22 cellular contexts compared by ENCODE assay signal in genomic region chr5:58493136-58493535, GRCh38. TPM values are rescaled to one million over a fixed set of nuclear protein-coding genes. Genes with fewer than 3 reads are reported as not detected.
DNase-seq lines count a peak whose midpoint lies in the region; ATAC-seq and TF ChIP-seq lines count a peak whose summit lies in the region.
"Had no signal": no experiment of that assay in that cellular context is flagged by ENCODE, and none has a peak within 500 bp of the region (broad histone marks: within the 10 kb centered on the region; RNA-seq: fewer than 3 reads in every experiment).

No MANE protein-coding gene starts in this region.

- no peak overlapping the region for H3K4ac ChIP-seq in neuronal stem cell (ENCODE audit: low read length)

- H2AFZ ChIP-seq in Karpas-422 (ENCODE audit: low read length) (no peak overlapping the region), SU-DHL-6 (ENCODE audit: low read depth, low read length, severe bottlenecking) (no peak overlapping the region), neuronal stem cell (ENCODE audit: low read length) (no peak overlapping the region)
- H2AFZ ChIP-seq: GM23338 had no signal

- H3F3A ChIP-seq in DOHH2 (ENCODE audit: control insufficient read depth, insufficient read depth) (peaks cover 2% of the 10 kb centered on the region), SU-DHL-6 (ENCODE audit: insufficient read depth) (no peaks in the 10 kb centered on the region)

- H2BK12ac ChIP-seq in neuronal stem cell (ENCODE audit: low read length): no peak overlapping the region

- H3K4me1 ChIP-seq in DOHH2 (ENCODE audit: control insufficient read depth, low read length) (peaks cover 34% of the 10 kb centered on the region), Karpas-422 (ENCODE audit: low read length) (peaks cover 36% of the 10 kb centered on the region), mononuclear cell (ENCODE audit: insufficient read depth, low read length) (peaks cover 36% of the 10 kb centered on the region), neuronal stem cell (ENCODE audit: control insufficient read depth in 2 of 2, insufficient read depth in 1 of 2, low read depth in 1 of 2, low read length in 2 of 2) (peaks cover 0 to 3% of the 10 kb centered on the region in 2 donors)

- H4K20me1 ChIP-seq in DOHH2 (ENCODE audit: control insufficient read depth, insufficient read depth, low read depth, low read length): no peaks in the 10 kb centered on the region
- no peaks in the 10 kb centered on the region for H4K20me1 ChIP-seq in Karpas-422 (ENCODE audit: insufficient read depth, low read depth, low read length)
- no peaks in the 10 kb centered on the region for H4K20me1 ChIP-seq in SU-DHL-6 (ENCODE audit: low read depth, low read length)

- H3K18ac ChIP-seq in neuronal stem cell (ENCODE audit: low read length): no peak overlapping the region

- H2BK15ac ChIP-seq in neuronal stem cell (ENCODE audit: low read length): no peak overlapping the region

- H2AK5ac ChIP-seq in neuronal stem cell (ENCODE audit: low read depth, low read length): no peak overlapping the region

- no peak for TF ChIP-seq CTCF in DOHH2 (IDR thresholded peaks at IDR 0.05; ENCODE audit: low read depth, low read length, poor library complexity, severe bottlenecking)
- no peak for TF ChIP-seq CTCF in SU-DHL-6 (IDR thresholded peaks at IDR 0.05; ENCODE audit: insufficient read depth, low read length, poor library complexity, severe bottlenecking)

- H3K4me2 ChIP-seq in DOHH2 (ENCODE audit: low read length): peak overlapping the region; percentile 68
- no peak overlapping the region for H3K4me2 ChIP-seq in Karpas-422 (ENCODE audit: low read depth, low read length, poor library complexity, severe bottlenecking)
- H3K4me2 ChIP-seq in SU-DHL-6 (ENCODE audit: low read depth, low read length, poor library complexity, severe bottlenecking): peak overlapping the region; percentile 91
- no peak overlapping the region for H3K4me2 ChIP-seq in neuronal stem cell (ENCODE audit: insufficient read depth, low read length, poor library complexity, severe bottlenecking)
- H3K4me2 ChIP-seq: GM23338, KMS-11 had no signal

- ATAC-seq in HG02642 (IDR thresholded peaks at IDR 0.05; ENCODE audit: poor library complexity, unreplicated experiment) (no peak), HG03378 (IDR thresholded peaks at IDR 0.05; ENCODE audit: unreplicated experiment) (no peak)
- ATAC-seq: GM12878, GM23338, Panc1 had no signal

- H3K36me3 ChIP-seq in DOHH2 (ENCODE audit: control insufficient read depth, low read length) (peaks cover 34% of the 10 kb centered on the region), Karpas-422 (ENCODE audit: insufficient read depth, low read length) (no peaks in the 10 kb centered on the region), SU-DHL-6 (ENCODE audit: low read length) (no peaks in the 10 kb centered on the region), neuronal stem cell (replicated peaks in 1 of 2; ENCODE audit: control insufficient read depth in 2 of 2, insufficient read depth in 2 of 2, low read length in 2 of 2) (no peaks in the 10 kb centered on the region)
- H3K36me3 ChIP-seq: BE2C, MG63 had no signal

- peak overlapping the region; percentile 76 for H3K4me3 ChIP-seq in DOHH2 (ENCODE audit: low read length)
- H3K4me3 ChIP-seq in Karpas-422 (ENCODE audit: low read length): no peak overlapping the region
- H3K4me3 ChIP-seq in SU-DHL-6 (ENCODE audit: insufficient read depth, low read length, poor library complexity, severe bottlenecking): no peak overlapping the region
- peak overlapping the region; percentile 43 for H3K4me3 ChIP-seq in mononuclear cell (ENCODE audit: low read length)
- H3K4me3 ChIP-seq in neuronal stem cell (ENCODE audit: low read length in 2 of 2): no peak overlapping the region
- H3K4me3 ChIP-seq: GM12878, GM23338, MG63, SK-N-MC had no signal

- no peak overlapping the region for H3K23ac ChIP-seq in neuronal stem cell (ENCODE audit: low read depth, low read length, poor library complexity)

- H2BK120ac ChIP-seq in neuronal stem cell (ENCODE audit: low read depth, low read length): no peak overlapping the region

- H3K9ac ChIP-seq in Karpas-422 (ENCODE audit: low read length) (no peak overlapping the region), SU-DHL-6 (ENCODE audit: low read length) (no peak overlapping the region), neuronal stem cell (ENCODE audit: low read depth, low read length, poor library complexity) (no peak overlapping the region)
- H3K9ac ChIP-seq: KMS-11 had no signal

- H3K9me3 ChIP-seq in DOHH2 (ENCODE audit: control insufficient read depth, insufficient read depth, low read length): no peaks in the 10 kb centered on the region
- H3K9me3 ChIP-seq in Karpas-422 (ENCODE audit: low read length): no peaks in the 10 kb centered on the region
- no peaks in the 10 kb centered on the region for H3K9me3 ChIP-seq in SU-DHL-6 (ENCODE audit: insufficient read depth, low read length)
- H3K9me3 ChIP-seq in mononuclear cell (ENCODE audit: low read depth, low read length): no peaks in the 10 kb centered on the region
- no peaks in the 10 kb centered on the region for H3K9me3 ChIP-seq in neuronal stem cell (replicated peaks in 1 of 2; ENCODE audit: control insufficient read depth in 2 of 2, insufficient read depth in 1 of 2, low read depth in 1 of 2, low read length in 2 of 2)
- H3K9me3 ChIP-seq: BE2C, MG63 had no signal

- H3K27me3 ChIP-seq in DOHH2 (ENCODE audit: control insufficient read depth, low read length): no peaks in the 10 kb centered on the region
- no peaks in the 10 kb centered on the region for H3K27me3 ChIP-seq in Karpas-422 (ENCODE audit: low read length)
- no peaks in the 10 kb centered on the region for H3K27me3 ChIP-seq in SU-DHL-6 (ENCODE audit: low read length)
- H3K27me3 ChIP-seq in mononuclear cell (ENCODE audit: insufficient read depth, low read length): no peaks in the 10 kb centered on the region
- peaks cover 0 to 2% (median 0%) of the 10 kb centered on the region in 3 experiments for H3K27me3 ChIP-seq in neuronal stem cell (ENCODE audit: control insufficient read depth in 3 of 3, insufficient read depth in 3 of 3, low read depth in 1 of 3, low read length in 3 of 3)
- H3K27me3 ChIP-seq: BE2C had no signal

- H3K79me2 ChIP-seq in DOHH2 (ENCODE audit: control insufficient read depth, low read length) (peaks cover 24% of the 10 kb centered on the region), Karpas-422 (ENCODE audit: low read length) (no peaks in the 10 kb centered on the region), SU-DHL-6 (ENCODE audit: insufficient read depth, low read length) (no peaks in the 10 kb centered on the region)

- no peak overlapping the region for H2BK5ac ChIP-seq in neuronal stem cell (ENCODE audit: low read length)

- H3K79me1 ChIP-seq in neuronal stem cell (ENCODE audit: low read depth, low read length): no peaks in the 10 kb centered on the region

- H3K14ac ChIP-seq in neuronal stem cell (ENCODE audit: low read length): no peak overlapping the region

- H3K9me2 ChIP-seq in DOHH2 (replicated peaks; ENCODE audit: control insufficient read depth, low read length): no peaks in the 10 kb centered on the region
- no peaks in the 10 kb centered on the region for H3K9me2 ChIP-seq in Karpas-422 (replicated peaks; ENCODE audit: insufficient read depth, low read length)
- no peaks in the 10 kb centered on the region for H3K9me2 ChIP-seq in SU-DHL-6 (replicated peaks; ENCODE audit: insufficient read depth, low read length)

- H4K8ac ChIP-seq in neuronal stem cell (ENCODE audit: low read depth, low read length): no peak overlapping the region

- H4K91ac ChIP-seq in neuronal stem cell (ENCODE audit: low read depth, low read length, poor library complexity): no peak overlapping the region

- H3K27ac ChIP-seq in DOHH2 (ENCODE audit: low read depth, low read length) (no peak overlapping the region), Karpas-422 (ENCODE audit: low read length) (no peak overlapping the region), SU-DHL-6 (ENCODE audit: low read depth, low read length) (no peak overlapping the region), neuronal stem cell (replicated peaks; ENCODE audit: low read length) (no peak overlapping the region)
- H3K27ac ChIP-seq: KMS-11, SK-N-MC had no signal

- peak; percentile 38 for DNase-seq in Karpas-422
- no peak for DNase-seq in neuronal stem cell (ENCODE audit: low spot score)
- no peak for DNase-seq in GDM1 (lab: John Stamatoyannopoulos, UW)
- DNase-seq: BE2C; Calu3; CD4-positive, alpha-beta memory T cell; MG63; NCI-H1417; NCI-H1930; NCI-H69; NK-92 treated with Interleukin-12 subunit alpha and Interleukin-12 subunit beta, amount 100 ng/mL, for 24 hours; T-helper 1 cell had no signal

RNA-seq across cellular contexts. Expression of gene GAPT, which starts 1.9 kb away (rescaled TPM):
- total RNA-seq in Karpas-422 (2014; rRNA removed; shearing (Covaris generic); ENCODE audit: low replicate concordance): 17.8 and 21.4 TPM in 2 replicates
- 9.8 TPM for total RNA-seq in mononuclear cell
- not detected for polyA plus RNA-seq in neuronal stem cell (2013, experiment 1 of 2)
- polyA plus RNA-seq in neuronal stem cell (2013, experiment 2 of 2): not detected
- total RNA-seq: Calu3; CD4-positive, alpha-beta memory T cell; GM23338 had no signal
- polyA plus RNA-seq: GM23338 had no signal

RNA-seq across cellular contexts. Expression of gene PLK2, which starts 33.2 kb away (rescaled TPM):
- total RNA-seq in Karpas-422 (2014; rRNA removed; shearing (Covaris generic); ENCODE audit: low replicate concordance): not detected in 2 replicates
- 43.2 TPM for total RNA-seq in mononuclear cell
- 35.2 TPM for polyA plus RNA-seq in neuronal stem cell (2013, experiment 1 of 2)
- polyA plus RNA-seq in neuronal stem cell (2013, experiment 2 of 2): 35.0 TPM

Comparison
In these comparisons a context has a peak if more than half of its experiments do, and no peak if none do; other contexts are left out.
1. H3K4me2 ChIP-seq: peak in DOHH2 (single experiment) and SU-DHL-6 (single experiment); none in Karpas-422 (single experiment) and neuronal stem cell (single experiment).
2. H3K4me3 ChIP-seq: peak in DOHH2 (single experiment) and mononuclear cell (single experiment); none in Karpas-422 (single experiment), SU-DHL-6 (single experiment) and neuronal stem cell (0 of 2).
3. RNA of gene PLK2, which starts 33.2 kb away (total RNA-seq): 43.2 TPM in mononuclear cell (single experiment); not detected in Karpas-422; every median in the first group is over 10 times any median in the second.